37 cellular contexts compared by ENCODE assay signal in the genomic region with DNA sequence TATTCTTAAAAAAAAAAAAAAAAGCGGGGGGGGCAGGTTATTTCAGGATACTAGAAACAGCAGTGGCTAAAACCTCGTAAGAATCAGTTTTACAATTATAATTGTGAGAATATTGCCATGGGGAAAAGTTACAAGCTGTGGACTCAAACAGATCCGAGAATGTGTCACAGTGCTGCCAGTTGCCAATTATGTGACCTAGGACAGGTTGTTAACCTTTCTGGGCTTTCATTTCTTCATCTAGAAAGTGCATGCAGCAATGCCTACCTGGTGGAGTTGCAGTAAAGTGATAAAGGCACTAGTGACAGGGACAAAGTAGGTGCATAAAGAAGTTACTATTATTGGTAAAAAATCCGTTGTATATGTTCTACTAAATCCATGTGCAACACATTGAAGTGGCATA.
"Had no signal": no experiment of that assay in that cellular context is flagged by ENCODE, and none has a peak within 500 bp of the region (broad histone marks: within the 10 kb centered on the region; RNA-seq: fewer than 3 reads in every experiment).

No MANE protein-coding gene starts in this region.

- H3K27ac Mint-ChIP-seq: activated B cell treated with CpG ODN at 0.5 μM for 24 hours; activated CD4-positive, alpha-beta memory T cell treated with anti-CD3 and anti-CD28 coated beads, Interleukin-2, amount 10 ng/mL, durations not matched to agents 7 days and 5 days; activated CD4-positive, alpha-beta T cell treated with anti-CD3 and anti-CD28 coated beads, Interleukin-2, amount 10 ng/mL, durations not matched to agents 24 days and 14 days; activated CD8-positive, alpha-beta memory T cell treated with anti-CD3 and anti-CD28 coated beads, Interleukin-2, amount 10 ng/mL, durations not matched to agents 7 days and 5 days; activated CD8-positive, alpha-beta T cell treated with anti-CD3 and anti-CD28 coated beads, Interleukin-2, amount 10 ng/mL, durations not matched to agents 7 days and 5 days; activated naive CD4-positive, alpha-beta T cell treated with anti-CD3 and anti-CD28 coated beads, Interleukin-2, amount 10 ng/mL, durations not matched to agents 7 days and 5 days; activated naive CD4-positive, alpha-beta T cell treated with anti-CD3 and anti-CD28 coated beads, Interleukin-2, amount 50 U/mL, for 24 hours; activated naive CD8-positive, alpha-beta T cell; activated naive CD8-positive, alpha-beta T cell treated with anti-CD3 and anti-CD28 coated beads, Interleukin-2, amount 10 ng/mL, durations not matched to agents 7 days and 5 days; activated naive CD8-positive, alpha-beta T cell treated with anti-CD3 and anti-CD28 coated beads, Interleukin-2, amount 50 U/mL, for 24 hours; activated T-cell treated with anti-CD3 and anti-CD28 coated beads, Interleukin-2, amount 50 U/mL, for 24 hours; activated T-helper 2 cell treated with anti-CD3 and anti-CD28 coated beads, Interferon-gamma antibody, Interleukin-2, Interleukin-4, amounts not matched to agents 10 μg/mL and 5 μg/mL and 100 μg/mL, durations not matched to agents 14 hours and 24 hours and 36 hours; T-helper 1 cell treated with Interleukin-12 subunit alpha and Interleukin-12 subunit beta and Interleukin-4 antibody, amounts not matched to agents 30 μg/mL and 1 μg/mL, for 36 hours; T-helper 2 cell treated with Interferon-gamma antibody and Interleukin-4, amounts not matched to agents 5 μg/mL and 100 μg/mL, for 36 hours had no signal

- ATAC-seq: activated CD8-positive, alpha-beta memory T cell treated with anti-CD3 and anti-CD28 coated beads, Interleukin-2, amount 10 ng/mL, durations not matched to agents 7 days and 5 days; activated CD8-positive, alpha-beta T cell treated with anti-CD3 and anti-CD28 coated beads, Interleukin-2, amount 10 ng/mL, durations not matched to agents 7 days and 5 days; activated naive CD8-positive, alpha-beta T cell treated with anti-CD3 and anti-CD28 coated beads, Interleukin-2, amount 50 U/mL, for 24 hours had no signal

- H3K9me3 ChIP-seq: ascending aorta had no signal

- H3K9me3 Mint-ChIP-seq: activated B cell treated with CpG ODN at 0.5 μM for 24 hours; activated CD4-positive, alpha-beta memory T cell treated with anti-CD3 and anti-CD28 coated beads, Interleukin-2, amount 10 ng/mL, durations not matched to agents 7 days and 5 days; activated CD4-positive, alpha-beta T cell treated with anti-CD3 and anti-CD28 coated beads, Interleukin-2, amount 10 ng/mL, durations not matched to agents 24 days and 14 days; activated naive CD4-positive, alpha-beta T cell treated with anti-CD3 and anti-CD28 coated beads, Interleukin-2, amount 10 ng/mL, durations not matched to agents 7 days and 5 days; activated naive CD4-positive, alpha-beta T cell treated with anti-CD3 and anti-CD28 coated beads, Interleukin-2, amount 50 U/mL, for 24 hours; activated naive CD8-positive, alpha-beta T cell treated with anti-CD3 and anti-CD28 coated beads, Interleukin-2, amount 10 ng/mL, durations not matched to agents 7 days and 5 days; activated naive CD8-positive, alpha-beta T cell treated with anti-CD3 and anti-CD28 coated beads, Interleukin-2, amount 50 U/mL, for 24 hours; activated T-cell treated with anti-CD3 and anti-CD28 coated beads, Interleukin-2, amount 50 U/mL, for 24 hours; activated T-helper 2 cell treated with anti-CD3 and anti-CD28 coated beads, Interferon-gamma antibody, Interleukin-2, Interleukin-4, amounts not matched to agents 10 μg/mL and 5 μg/mL and 100 μg/mL, durations not matched to agents 14 hours and 24 hours and 36 hours; brain; central memory CD8-positive, alpha-beta T cell; T-helper 1 cell treated with Interleukin-12 subunit alpha and Interleukin-12 subunit beta and Interleukin-4 antibody, amounts not matched to agents 30 μg/mL and 1 μg/mL, for 36 hours; T-helper 2 cell treated with Interferon-gamma antibody and Interleukin-4, amounts not matched to agents 5 μg/mL and 100 μg/mL, for 36 hours had no signal

- H3K36me3 Mint-ChIP-seq: activated CD8-positive, alpha-beta memory T cell treated with anti-CD3 and anti-CD28 coated beads, Interleukin-2, amount 10 ng/mL, durations not matched to agents 7 days and 5 days; activated naive CD4-positive, alpha-beta T cell treated with anti-CD3 and anti-CD28 coated beads, Interleukin-2, amount 10 ng/mL, durations not matched to agents 7 days and 5 days; activated naive CD4-positive, alpha-beta T cell treated with anti-CD3 and anti-CD28 coated beads, Interleukin-2, amount 50 U/mL, for 24 hours; activated naive CD8-positive, alpha-beta T cell; activated naive CD8-positive, alpha-beta T cell treated with anti-CD3 and anti-CD28 coated beads, Interleukin-2, amount 10 ng/mL, durations not matched to agents 7 days and 5 days; brain had no signal

- H3K27me3 Mint-ChIP-seq: activated B cell treated with CpG ODN at 0.5 μM for 24 hours; activated CD4-positive, alpha-beta memory T cell treated with anti-CD3 and anti-CD28 coated beads, Interleukin-2, amount 10 ng/mL, durations not matched to agents 7 days and 5 days; activated CD4-positive, alpha-beta T cell treated with anti-CD3 and anti-CD28 coated beads, Interleukin-2, amount 10 ng/mL, durations not matched to agents 24 days and 14 days; activated CD8-positive, alpha-beta memory T cell treated with anti-CD3 and anti-CD28 coated beads, Interleukin-2, amount 10 ng/mL, durations not matched to agents 7 days and 5 days; activated naive CD4-positive, alpha-beta T cell treated with anti-CD3 and anti-CD28 coated beads, Interleukin-2, amount 10 ng/mL, durations not matched to agents 7 days and 5 days; activated naive CD8-positive, alpha-beta T cell treated with anti-CD3 and anti-CD28 coated beads, Interleukin-2, amount 10 ng/mL, durations not matched to agents 7 days and 5 days; activated naive CD8-positive, alpha-beta T cell treated with anti-CD3 and anti-CD28 coated beads, Interleukin-2, amount 50 U/mL, for 24 hours; activated T-cell treated with anti-CD3 and anti-CD28 coated beads, Interleukin-2, amount 50 U/mL, for 24 hours; central memory CD8-positive, alpha-beta T cell had no signal

- H3K27ac ChIP-seq: ascending aorta, cardiac muscle cell, VCaP had no signal

- H3K4me1 ChIP-seq: ascending aorta had no signal

- H3K4me3 Mint-ChIP-seq: activated B cell treated with CpG ODN at 0.5 μM for 24 hours; activated CD4-positive, alpha-beta memory T cell treated with anti-CD3 and anti-CD28 coated beads, Interleukin-2, amount 10 ng/mL, durations not matched to agents 7 days and 5 days; activated CD4-positive, alpha-beta T cell treated with anti-CD3 and anti-CD28 coated beads, Interleukin-2, amount 10 ng/mL, durations not matched to agents 24 days and 14 days; activated CD8-positive, alpha-beta memory T cell treated with anti-CD3 and anti-CD28 coated beads, Interleukin-2, amount 10 ng/mL, durations not matched to agents 7 days and 5 days; activated CD8-positive, alpha-beta T cell treated with anti-CD3 and anti-CD28 coated beads, Interleukin-2, amount 10 ng/mL, durations not matched to agents 7 days and 5 days; activated naive CD4-positive, alpha-beta T cell treated with anti-CD3 and anti-CD28 coated beads, Interleukin-2, amount 10 ng/mL, durations not matched to agents 7 days and 5 days; activated naive CD4-positive, alpha-beta T cell treated with anti-CD3 and anti-CD28 coated beads, Interleukin-2, amount 50 U/mL, for 24 hours; activated naive CD8-positive, alpha-beta T cell; activated naive CD8-positive, alpha-beta T cell treated with anti-CD3 and anti-CD28 coated beads, Interleukin-2, amount 10 ng/mL, durations not matched to agents 7 days and 5 days; activated naive CD8-positive, alpha-beta T cell treated with anti-CD3 and anti-CD28 coated beads, Interleukin-2, amount 50 U/mL, for 24 hours; activated T-cell treated with anti-CD3 and anti-CD28 coated beads, Interleukin-2, amount 50 U/mL, for 24 hours; central memory CD8-positive, alpha-beta T cell; T-helper 1 cell treated with Interleukin-12 subunit alpha and Interleukin-12 subunit beta and Interleukin-4 antibody, amounts not matched to agents 30 μg/mL and 1 μg/mL, for 36 hours; T-helper 2 cell treated with Interferon-gamma antibody and Interleukin-4, amounts not matched to agents 5 μg/mL and 100 μg/mL, for 36 hours had no signal

- H3K27me3 ChIP-seq: ascending aorta, cardiac muscle cell had no signal

- FAIRE-seq: bronchial epithelial cell, TTC549 had no signal

- H3K4me1 Mint-ChIP-seq: activated B cell treated with CpG ODN at 0.5 μM for 24 hours; activated CD4-positive, alpha-beta memory T cell treated with anti-CD3 and anti-CD28 coated beads, Interleukin-2, amount 10 ng/mL, durations not matched to agents 7 days and 5 days; activated CD8-positive, alpha-beta memory T cell treated with anti-CD3 and anti-CD28 coated beads, Interleukin-2, amount 10 ng/mL, durations not matched to agents 7 days and 5 days; activated naive CD4-positive, alpha-beta T cell treated with anti-CD3 and anti-CD28 coated beads, Interleukin-2, amount 10 ng/mL, durations not matched to agents 7 days and 5 days; activated naive CD4-positive, alpha-beta T cell treated with anti-CD3 and anti-CD28 coated beads, Interleukin-2, amount 50 U/mL, for 24 hours; activated naive CD8-positive, alpha-beta T cell treated with anti-CD3 and anti-CD28 coated beads, Interleukin-2, amount 10 ng/mL, durations not matched to agents 7 days and 5 days; activated naive CD8-positive, alpha-beta T cell treated with anti-CD3 and anti-CD28 coated beads, Interleukin-2, amount 50 U/mL, for 24 hours; central memory CD8-positive, alpha-beta T cell had no signal

- H3K4me3 ChIP-seq: ascending aorta, cardiac muscle cell had no signal

- DNase-seq: activated B cell treated with CpG ODN at 0.5 μM for 24 hours; activated CD4-positive, alpha-beta memory T cell treated with anti-CD3 and anti-CD28 coated beads, Interleukin-2, amount 10 ng/mL, durations not matched to agents 7 days and 5 days; activated CD4-positive, alpha-beta T cell treated with anti-CD3 and anti-CD28 coated beads for 4 hours; activated CD4-positive, alpha-beta T cell treated with anti-CD3 and anti-CD28 coated beads, Interleukin-2, amount 10 ng/mL, durations not matched to agents 24 days and 14 days; activated CD4-positive, alpha-beta T cell treated with anti-CD3 and anti-CD28 coated beads, Interleukin-2, amount 50 U/mL, for 48 hours; activated CD4-positive, CD25-positive, alpha-beta regulatory T cell treated with anti-CD3 and anti-CD28 coated beads, Interleukin-2, amount 50 U/mL, for 72 hours; activated CD8-positive, alpha-beta memory T cell treated with anti-CD3 and anti-CD28 coated beads for 24 hours; activated CD8-positive, alpha-beta memory T cell treated with anti-CD3 and anti-CD28 coated beads, Interleukin-2, amount 10 ng/mL, durations not matched to agents 7 days and 5 days; activated CD8-positive, alpha-beta memory T cell treated with anti-CD3 and anti-CD28 coated beads, Interleukin-2, amount 50 U/mL, for 48 hours; activated CD8-positive, alpha-beta T cell treated with anti-CD3 and anti-CD28 coated beads, Interleukin-2, amount 10 ng/mL, durations not matched to agents 7 days and 5 days; activated effector memory CD4-positive, alpha-beta T cell treated with Interleukin-2 at 50 U/mL for 16 hours; activated gamma-delta T cell; activated naive CD4-positive, alpha-beta T cell treated with anti-CD3 and anti-CD28 coated beads, Interleukin-2, amount 10 ng/mL, durations not matched to agents 7 days and 5 days; activated naive CD4-positive, alpha-beta T cell treated with Interleukin-2 at 50 U/mL for 16 hours; activated naive CD8-positive, alpha-beta T cell treated with anti-CD3 and anti-CD28 coated beads, Interleukin-2, amount 10 ng/mL, durations not matched to agents 7 days and 5 days; activated naive CD8-positive, alpha-beta T cell treated with anti-CD3 and anti-CD28 coated beads, Interleukin-2, amount 50 U/mL, for 24 hours; activated T-cell treated with anti-CD3 and anti-CD28 coated beads, Interleukin-2, amount 50 U/mL, for 24 hours; activated T-cell treated with anti-CD3 and anti-CD28 coated beads, Interleukin-2, amount 50 U/mL, for 48 hours; amygdala; anterior cingulate cortex; caudate nucleus; cerebellar nuclear complex; T-helper 1 cell; T-helper 2 cell; T-helper 9 cell had no signal

- H3K36me3 ChIP-seq: ascending aorta, cardiac muscle cell had no signal
